ENCODE assay signal across 1 cellular context in genomic region chr10:42623929-42624328, GRCh38.
TF ChIP-seq lines count a peak whose summit lies in the region.

No MANE protein-coding gene starts in this region.

TF ChIP-seq in K562, 482 proteins besides CTCF, POLR2A, EP300 and RAD21 (continued from another document):
- peak; percentile 75 for TF ChIP-seq MGA (IDR thresholded peaks at IDR 0.05)
